ENCODE assay signal across 12 cellular contexts in genomic region chr11:74720596-74721478, GRCh38. TPM values are rescaled to one million over a fixed set of nuclear protein-coding genes. Genes with fewer than 3 reads are reported as not detected.
A peak's percentile ranks its signal among the peaks of the same experiment; 100 is the strongest.
DNase-seq lines count a peak whose midpoint lies in the region; ATAC-seq and TF ChIP-seq lines count a peak whose summit lies in the region.
"Had no signal": no experiment of that assay in that cellular context is flagged by ENCODE, and none has a peak within 500 bp of the region (broad histone marks: within the 10 kb centered on the region; RNA-seq: fewer than 3 reads in every experiment).

No MANE protein-coding gene starts in this region.

- no peak overlapping the region for H3K9ac ChIP-seq in rectal smooth muscle tissue (ENCODE audit: low read length)
- H3K9ac ChIP-seq: BLaER1 treated with 17β-estradiol and CSF1 and Interleukin-3, amounts not matched to agents 10 nM and 100 nM had no signal

- DNase-seq in H7 (peak; percentile 63), dorsolateral prefrontal cortex (peak; percentile 27 to 84 (median 79)), left colon (peak; percentile 57 to 77), foreskin melanocyte (no peak), T-helper 17 cell (no peak), CD14-positive monocyte (ENCODE audit: low spot score) (no peak)
- DNase-seq: activated T-cell treated with anti-CD3 and anti-CD28 coated beads, Interleukin-2, amount 50 U/mL, for 48 hours; islet precursor cell had no signal

- H3K4me3 ChIP-seq in H7 (ENCODE audit: insufficient read depth, low read depth, low read length) (no peak overlapping the region), dorsolateral prefrontal cortex (no peak overlapping the region), rectal smooth muscle tissue (ENCODE audit: low read length) (no peak overlapping the region)
- H3K4me3 ChIP-seq: BLaER1 treated with 17β-estradiol and CSF1 and Interleukin-3, amounts not matched to agents 10 nM and 100 nM had no signal

- H3K27ac ChIP-seq in dorsolateral prefrontal cortex, result peak overlapping the region in 57 of 59 donors; percentile 44 to 96 (median 87)
- H3K27ac ChIP-seq in rectal smooth muscle tissue (ENCODE audit: low read depth, low read length), result peak overlapping the region; percentile 75
- H3K27ac ChIP-seq: BLaER1 treated with 17β-estradiol and CSF1 and Interleukin-3, amounts not matched to agents 10 nM and 100 nM had no signal

- intact Hi-C loops in dorsolateral prefrontal cortex (cut with DNase I) (loop anchor here in 1 of 2 donors (10.0 kb wide), 1 partner anchor 126 kb away; the partner anchor contains the start of gene POLD3), left colon (cut with DNase I, micrococcal nuclease) (no loop called here), CD14-positive monocyte (cut with micrococcal nuclease) (no loop called here)

- H3K27me3 ChIP-seq in H7 (ENCODE audit: control insufficient read depth, insufficient read depth, low read length) (peaks cover 2% of the 10 kb centered on the region; the same call in 1 of the 2 replicates), dorsolateral prefrontal cortex (no peaks in the 10 kb centered on the region), rectal smooth muscle tissue (ENCODE audit: control insufficient read depth, insufficient read depth, low read length) (no peaks in the 10 kb centered on the region)
- H3K27me3 ChIP-seq: BLaER1 treated with 17β-estradiol and CSF1 and Interleukin-3, amounts not matched to agents 10 nM and 100 nM had no signal

- peaks cover 57% of the 10 kb centered on the region for H3K4me1 ChIP-seq in rectal smooth muscle tissue (ENCODE audit: control insufficient read depth, insufficient read depth, low read length)
- H3K4me1 ChIP-seq: BLaER1 treated with 17β-estradiol and CSF1 and Interleukin-3, amounts not matched to agents 10 nM and 100 nM had no signal

- H3K27me3 Mint-ChIP-seq in T-helper 17 cell, result peaks cover 29% of the 10 kb centered on the region
- H3K27me3 Mint-ChIP-seq in CD14-positive monocyte (ENCODE audit: low read depth in 3 of 3), result peaks cover 7 to 20% (median 8%) of the 10 kb centered on the region in 3 donors

- H3K27ac Mint-ChIP-seq in T-helper 17 cell, result no peak overlapping the region
- H3K27ac Mint-ChIP-seq in CD14-positive monocyte, result no peak overlapping the region
- H3K27ac Mint-ChIP-seq: stimulated activated naive CD8-positive, alpha-beta T cell treated with anti-CD3 and anti-CD28 coated beads, Interleukin-15, Interleukin-2, amounts not matched to agents 100 ng/mL and 50 ng/mL, for 24 hours had no signal

- TF ChIP-seq CTCF in dorsolateral prefrontal cortex (IDR thresholded peaks at IDR 0.05 in 54 of 56, conservative IDR thresholded peaks at IDR 0.05 in 2 of 56; ENCODE audit: low read depth in 1 of 56, partially characterized antibody in 56 of 56), result peak in 4 of 56 donors; percentile 13 to 21 (median 15)
- TF ChIP-seq CTCF in CD14-positive monocyte (IDR thresholded peaks at IDR 0.05), result no peak

- H3K36me3 ChIP-seq in H7 (replicated peaks; ENCODE audit: control insufficient read depth, insufficient read depth, low read length) (no peaks in the 10 kb centered on the region), rectal smooth muscle tissue (ENCODE audit: control insufficient read depth, insufficient read depth, low read length) (no peaks in the 10 kb centered on the region)
- H3K36me3 ChIP-seq: BLaER1 treated with 17β-estradiol and CSF1 and Interleukin-3, amounts not matched to agents 10 nM and 100 nM had no signal

- peak; percentile 26 for ATAC-seq in left colon
- ATAC-seq in T-helper 17 cell, result no peak
- ATAC-seq in GM18858 (IDR thresholded peaks at IDR 0.05; ENCODE audit: unreplicated experiment), result no peak

- H3K4me3 Mint-ChIP-seq in T-helper 17 cell, result no peak overlapping the region
- no peak overlapping the region for H3K4me3 Mint-ChIP-seq in CD14-positive monocyte
- H3K4me3 Mint-ChIP-seq: stimulated activated naive CD8-positive, alpha-beta T cell treated with anti-CD3 and anti-CD28 coated beads, Interleukin-15, Interleukin-2, amounts not matched to agents 100 ng/mL and 50 ng/mL, for 24 hours had no signal

- peaks cover 0 to 1% (median 0%) of the 10 kb centered on the region in 7 donors for H3K9me3 Mint-ChIP-seq in CD14-positive monocyte
- H3K9me3 Mint-ChIP-seq: stimulated activated naive CD8-positive, alpha-beta T cell treated with anti-CD3 and anti-CD28 coated beads, Interleukin-15, Interleukin-2, amounts not matched to agents 100 ng/mL and 50 ng/mL, for 24 hours had no signal

- H3K36me3 Mint-ChIP-seq in T-helper 17 cell (ENCODE audit: low read depth) (no peaks in the 10 kb centered on the region), CD14-positive monocyte (no peaks in the 10 kb centered on the region)

- no peaks in the 10 kb centered on the region for H3K9me3 ChIP-seq in T-helper 17 cell (ENCODE audit: control insufficient read depth, low read length, poor library complexity, severe bottlenecking)
- H3K9me3 ChIP-seq: BLaER1 treated with 17β-estradiol and CSF1 and Interleukin-3, amounts not matched to agents 10 nM and 100 nM had no signal

- H3K4me1 Mint-ChIP-seq in T-helper 17 cell (peaks cover 6% of the 10 kb centered on the region), CD14-positive monocyte (no peaks in the 10 kb centered on the region)

RNA-seq across cellular contexts. Expression of gene CHRDL2, which starts 10.4 kb away (rescaled TPM):
- not detected in 2 replicates for total RNA-seq in H7 (2014; rRNA removed; shearing (Covaris generic))
- 1 to 10 TPM in 15 of 120 experiments, under 1 TPM in 34, not detected in 71; 0.27 to 3.1 (median 0.79) TPM for total RNA-seq in dorsolateral prefrontal cortex
- total RNA-seq in left colon, result 1 to 10 TPM in 1 of 2 donors, not detected in 1; 4.6 TPM
- total RNA-seq in T-helper 17 cell, result not detected
- not detected for polyA plus RNA-seq in CD14-positive monocyte

RNA-seq across cellular contexts. Expression of gene RNF169, which starts 27.8 kb away (rescaled TPM):
- total RNA-seq in H7 (2014; rRNA removed; shearing (Covaris generic)), result 9.6 and 12.3 TPM in 2 replicates
- total RNA-seq in dorsolateral prefrontal cortex, result 10 to 100 TPM; 13.4 to 32.9 (median 19.4) TPM
- 10 to 100 TPM; 11.2 to 12.6 TPM for total RNA-seq in left colon
- total RNA-seq in T-helper 17 cell, result 10 to 100 TPM; 18.1 to 19.4 TPM
- 1 to 10 TPM; 1.4 to 2.0 TPM for polyA plus RNA-seq in CD14-positive monocyte

Comparison
In these comparisons a context has a peak if more than half of its experiments do, and no peak if none do; other contexts are left out.
1. DNase-seq: peak in H7 (single experiment), dorsolateral prefrontal cortex (10 of 10) and left colon (2 of 2); none in foreskin melanocyte (single experiment), T-helper 17 cell (0 of 3) and CD14-positive monocyte (single experiment).